1 cellular context compared by ENCODE assay signal in genomic region chr11:110478410-110478809, GRCh38.
TF ChIP-seq lines count a peak whose summit lies in the region.

No MANE protein-coding gene starts in this region.

TF ChIP-seq in GM12878, 131 proteins besides CTCF, POLR2A, EP300 and RAD21:
- TF ChIP-seq SMAD1 (IDR thresholded peaks at IDR 0.05; ENCODE audit: low read depth, partially characterized antibody), result no peak
- TF ChIP-seq MEF2B (IDR thresholded peaks at IDR 0.05; ENCODE audit: partially characterized antibody, poor library complexity, severe bottlenecking), result no peak
- no peak for TF ChIP-seq CBX5 (IDR thresholded peaks at IDR 0.05; ENCODE audit: low read depth)
- TF ChIP-seq, protein P1, sequence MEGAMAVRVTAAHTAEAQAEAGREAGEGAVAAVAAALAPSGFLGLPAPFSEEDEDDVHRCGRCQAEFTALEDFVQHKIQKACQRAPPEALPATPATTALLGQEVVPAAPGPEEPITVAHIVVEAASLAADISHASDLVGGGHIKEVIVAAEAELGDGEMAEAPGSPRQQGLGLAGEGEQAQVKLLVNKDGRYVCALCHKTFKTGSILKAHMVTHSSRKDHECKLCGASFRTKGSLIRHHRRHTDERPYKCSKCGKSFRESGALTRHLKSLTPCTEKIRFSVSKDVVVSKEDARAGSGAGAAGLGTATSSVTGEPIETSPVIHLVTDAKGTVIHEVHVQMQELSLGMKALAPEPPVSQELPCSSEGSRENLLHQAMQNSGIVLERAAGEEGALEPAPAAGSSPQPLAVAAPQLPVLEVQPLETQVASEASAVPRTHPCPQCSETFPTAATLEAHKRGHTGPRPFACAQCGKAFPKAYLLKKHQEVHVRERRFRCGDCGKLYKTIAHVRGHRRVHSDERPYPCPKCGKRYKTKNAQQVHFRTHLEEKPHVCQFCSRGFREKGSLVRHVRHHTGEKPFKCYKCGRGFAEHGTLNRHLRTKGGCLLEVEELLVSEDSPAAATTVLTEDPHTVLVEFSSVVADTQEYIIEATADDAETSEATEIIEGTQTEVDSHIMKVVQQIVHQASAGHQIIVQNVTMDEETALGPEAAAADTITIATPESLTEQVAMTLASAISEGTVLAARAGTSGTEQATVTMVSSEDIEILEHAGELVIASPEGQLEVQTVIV (IDR thresholded peaks at IDR 0.05; ENCODE audit: borderline replicate concordance, partially characterized antibody), result no peak
- no peak for TF ChIP-seq PAX5 (IDR thresholded peaks at IDR 0.05; ENCODE audit: borderline replicate concordance, low read depth, low read length)
- TF ChIP-seq, protein P2, sequence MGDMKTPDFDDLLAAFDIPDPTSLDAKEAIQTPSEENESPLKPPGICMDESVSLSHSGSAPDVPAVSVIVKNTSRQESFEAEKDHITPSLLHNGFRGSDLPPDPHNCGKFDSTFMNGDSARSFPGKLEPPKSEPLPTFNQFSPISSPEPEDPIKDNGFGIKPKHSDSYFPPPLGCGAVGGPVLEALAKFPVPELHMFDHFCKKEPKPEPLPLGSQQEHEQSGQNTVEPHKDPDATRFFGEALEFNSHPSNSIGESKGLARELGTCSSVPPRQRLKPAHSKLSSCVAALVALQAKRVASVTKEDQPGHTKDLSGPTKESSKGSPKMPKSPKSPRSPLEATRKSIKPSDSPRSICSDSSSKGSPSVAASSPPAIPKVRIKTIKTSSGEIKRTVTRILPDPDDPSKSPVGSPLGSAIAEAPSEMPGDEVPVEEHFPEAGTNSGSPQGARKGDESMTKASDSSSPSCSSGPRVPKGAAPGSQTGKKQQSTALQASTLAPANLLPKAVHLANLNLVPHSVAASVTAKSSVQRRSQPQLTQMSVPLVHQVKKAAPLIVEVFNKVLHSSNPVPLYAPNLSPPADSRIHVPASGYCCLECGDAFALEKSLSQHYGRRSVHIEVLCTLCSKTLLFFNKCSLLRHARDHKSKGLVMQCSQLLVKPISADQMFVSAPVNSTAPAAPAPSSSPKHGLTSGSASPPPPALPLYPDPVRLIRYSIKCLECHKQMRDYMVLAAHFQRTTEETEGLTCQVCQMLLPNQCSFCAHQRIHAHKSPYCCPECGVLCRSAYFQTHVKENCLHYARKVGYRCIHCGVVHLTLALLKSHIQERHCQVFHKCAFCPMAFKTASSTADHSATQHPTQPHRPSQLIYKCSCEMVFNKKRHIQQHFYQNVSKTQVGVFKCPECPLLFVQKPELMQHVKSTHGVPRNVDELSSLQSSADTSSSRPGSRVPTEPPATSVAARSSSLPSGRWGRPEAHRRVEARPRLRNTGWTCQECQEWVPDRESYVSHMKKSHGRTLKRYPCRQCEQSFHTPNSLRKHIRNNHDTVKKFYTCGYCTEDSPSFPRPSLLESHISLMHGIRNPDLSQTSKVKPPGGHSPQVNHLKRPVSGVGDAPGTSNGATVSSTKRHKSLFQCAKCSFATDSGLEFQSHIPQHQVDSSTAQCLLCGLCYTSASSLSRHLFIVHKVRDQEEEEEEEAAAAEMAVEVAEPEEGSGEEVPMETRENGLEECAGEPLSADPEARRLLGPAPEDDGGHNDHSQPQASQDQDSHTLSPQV (IDR thresholded peaks at IDR 0.05), result no peak
- TF ChIP-seq RB1 (IDR thresholded peaks at IDR 0.05; ENCODE audit: borderline replicate concordance), result no peak
- no peak for TF ChIP-seq RFX5 (IDR thresholded peaks at IDR 0.05; ENCODE audit: low read depth, low read length)
- TF ChIP-seq RAD51 (IDR thresholded peaks at IDR 0.05), result no peak
- TF ChIP-seq STAT1 (conservative IDR thresholded peaks at IDR 0.05), result no peak
- no peak for TF ChIP-seq BRCA1 (IDR thresholded peaks at IDR 0.05; ENCODE audit: low read depth, low read length)
- TF ChIP-seq SUPT20H (IDR thresholded peaks at IDR 0.05; ENCODE audit: borderline replicate concordance, control insufficient read depth, low read depth, low read length), result no peak
TF ChIP-seq in GM12878: peak in this region for 0.
